1 cellular context compared by ENCODE assay signal in the genomic region with DNA sequence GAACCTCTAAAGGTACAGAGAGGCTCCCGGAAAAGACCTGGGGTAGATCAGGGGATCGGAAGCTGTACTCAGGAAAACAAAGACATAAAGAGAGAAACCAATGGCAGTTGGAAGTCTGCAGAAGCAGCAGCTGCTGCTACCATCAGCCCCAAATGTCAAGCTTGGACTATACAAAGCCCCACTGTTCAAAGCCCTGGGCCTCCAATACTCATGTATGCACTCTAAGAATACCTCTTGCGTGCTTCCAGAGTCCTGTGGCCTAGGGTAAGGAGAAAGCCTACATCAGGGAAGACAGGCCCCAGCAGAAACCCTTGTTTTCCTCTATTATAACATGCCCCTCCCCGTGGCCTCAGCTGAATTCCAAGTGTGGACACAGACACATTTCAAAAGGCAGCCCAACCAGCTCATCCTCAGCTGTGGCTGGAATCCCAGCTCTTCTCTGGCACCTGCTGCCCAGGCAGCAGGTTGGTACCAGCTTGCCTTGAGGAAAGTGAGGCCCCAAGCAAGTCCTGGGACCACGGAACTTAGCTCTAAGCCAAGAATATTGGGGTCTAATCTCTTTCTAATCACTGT.
TF ChIP-seq lines count a peak whose summit lies in the region.

No MANE protein-coding gene starts in this region.

TF ChIP-seq in A549, 52 proteins besides CTCF, POLR2A, EP300 and RAD21:
- TF ChIP-seq ELK1 (IDR thresholded peaks at IDR 0.05; ENCODE audit: low read depth, low read length) (no peak), HOXA7 (CRISPR knock-in tag; IDR thresholded peaks at IDR 0.05) (no peak), JUN (IDR thresholded peaks at IDR 0.05) (no peak), PHF8 (IDR thresholded peaks at IDR 0.05; ENCODE audit: borderline replicate concordance, low read depth) (no peak), ZSCAN20 (CRISPR knock-in tag; IDR thresholded peaks at IDR 0.05) (no peak), ZC3H11A (IDR thresholded peaks at IDR 0.05) (no peak), RNF2 (IDR thresholded peaks at IDR 0.05; ENCODE audit: borderline replicate concordance, low read depth) (no peak), POLR2AphosphoS2 (conservative IDR thresholded peaks at IDR 0.05; ENCODE audit: low read length) (no peak), BHLHE40 (IDR thresholded peaks at IDR 0.05; ENCODE audit: low read depth, low read length) (no peak), CBX8 (IDR thresholded peaks at IDR 0.05) (no peak), RFX5 (IDR thresholded peaks at IDR 0.05) (no peak), CEBPB (IDR thresholded peaks at IDR 0.05) (no peak), CHD2 (IDR thresholded peaks at IDR 0.05; ENCODE audit: low read length, partially characterized antibody) (no peak), HES2 (IDR thresholded peaks at IDR 0.05) (no peak), FOSL2 (IDR thresholded peaks at IDR 0.05) (no peak), FOSL2 (CRISPR knock-in tag; IDR thresholded peaks at IDR 0.05) (no peak), KDM5A (IDR thresholded peaks at IDR 0.05) (no peak), RARB (CRISPR knock-in tag; IDR thresholded peaks at IDR 0.05) (no peak), RCOR1 (IDR thresholded peaks at IDR 0.05; ENCODE audit: low read depth, low read length) (no peak)
- TF ChIP-seq, protein P1, sequence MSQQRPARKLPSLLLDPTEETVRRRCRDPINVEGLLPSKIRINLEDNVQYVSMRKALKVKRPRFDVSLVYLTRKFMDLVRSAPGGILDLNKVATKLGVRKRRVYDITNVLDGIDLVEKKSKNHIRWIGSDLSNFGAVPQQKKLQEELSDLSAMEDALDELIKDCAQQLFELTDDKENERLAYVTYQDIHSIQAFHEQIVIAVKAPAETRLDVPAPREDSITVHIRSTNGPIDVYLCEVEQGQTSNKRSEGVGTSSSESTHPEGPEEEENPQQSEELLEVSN (IDR thresholded peaks at IDR 0.05; ENCODE audit: borderline replicate concordance, low read depth), result no peak
